In the genomic region with DNA sequence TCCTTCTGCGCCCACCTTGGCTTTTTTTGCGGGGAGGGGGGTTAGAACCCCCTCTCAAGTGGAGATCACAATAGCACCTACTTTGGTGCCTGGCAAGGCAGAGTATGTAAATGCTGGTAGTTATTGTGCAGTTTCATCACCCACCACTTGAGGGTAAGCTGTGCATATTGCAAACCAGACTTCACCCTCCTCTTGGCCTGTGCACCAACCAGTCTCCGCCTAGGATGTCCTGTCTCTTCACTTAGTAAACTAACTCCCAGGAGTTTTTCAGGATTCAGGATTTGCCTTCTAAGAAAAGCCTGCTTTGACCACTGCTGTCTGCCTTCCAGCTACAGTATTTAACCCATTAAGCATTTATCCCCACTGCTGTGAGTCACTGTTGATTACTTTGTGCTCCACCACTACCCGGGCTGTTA, we compare ENCODE assay signal across 8 cellular contexts. TPM values are rescaled to one million over a fixed set of nuclear protein-coding genes. Genes with fewer than 3 reads are reported as not detected.
DNase-seq lines count a peak whose midpoint lies in the region; ATAC-seq lines count a peak whose summit lies in the region.

No MANE protein-coding gene starts in this region.

- ATAC-seq in GM21825 (IDR thresholded peaks at IDR 0.05; ENCODE audit: unreplicated experiment) (peak; percentile 67), T-helper 17 cell (peak; percentile 72), GM21717 (IDR thresholded peaks at IDR 0.05; ENCODE audit: unreplicated experiment) (no peak)

- peak; percentile 88 for DNase-seq in DMS53 (lab: John Stamatoyannopoulos, UW)
- DNase-seq in NCI-H1092 treated with DMSO at 0.1 percent for 48 hours (lab: John Stamatoyannopoulos, UW), result peak; percentile 40
- no peak for DNase-seq in T-helper 17 cell
- DNase-seq in dermis microvascular lymphatic vessel endothelial cell (ENCODE audit: low read depth in 2 of 2), result peak; percentile 71 to 82
- peak; percentile 62 for DNase-seq in mucosa of gallbladder (ENCODE audit: low spot score)
- DNase-seq in cortex of kidney (lab: John Stamatoyannopoulos, UW), result no peak

- peaks cover 2% of the 10 kb centered on the region for H3K36me3 Mint-ChIP-seq in T-helper 17 cell (ENCODE audit: low read depth)

- H3K4me3 Mint-ChIP-seq in T-helper 17 cell, result peak overlapping the region; percentile 45

- H3K4me1 Mint-ChIP-seq in T-helper 17 cell, result peaks cover 28% of the 10 kb centered on the region

- no peaks in the 10 kb centered on the region for H3K9me3 ChIP-seq in T-helper 17 cell (ENCODE audit: control insufficient read depth, low read length, poor library complexity, severe bottlenecking)

- H3K27ac Mint-ChIP-seq in T-helper 17 cell, result peak overlapping the region; percentile 97

- H3K27me3 Mint-ChIP-seq in T-helper 17 cell, result no peaks in the 10 kb centered on the region

RNA-seq across cellular contexts. Expression of gene UBXN1, which starts 2.0 kb away (rescaled TPM):
- 100 to 1,000 TPM; 195 to 203 TPM for total RNA-seq in T-helper 17 cell
- total RNA-seq in dermis microvascular lymphatic vessel endothelial cell, result 102 and 148 TPM in 2 replicates
- total RNA-seq in mucosa of gallbladder, result 86.9 TPM

RNA-seq across cellular contexts. Expression of gene LRRN4CL, which starts 8.5 kb away (rescaled TPM):
- not detected for total RNA-seq in T-helper 17 cell
- 0.38 and 0.51 TPM in 2 replicates for total RNA-seq in dermis microvascular lymphatic vessel endothelial cell
- 4.3 TPM for total RNA-seq in mucosa of gallbladder

RNA-seq across cellular contexts. Expression of gene LBHD1, which starts 8.8 kb away (rescaled TPM):
- total RNA-seq in T-helper 17 cell (10 to 100 TPM; 12.0 to 14.9 TPM), dermis microvascular lymphatic vessel endothelial cell (1.5 and 1.8 TPM in 2 replicates), mucosa of gallbladder (7.7 TPM)

RNA-seq across cellular contexts. Expression of gene UQCC3, which starts 9.4 kb away (rescaled TPM):
- total RNA-seq in T-helper 17 cell (1 to 10 TPM; 2.6 to 3.3 TPM), dermis microvascular lymphatic vessel endothelial cell (5.6 and 9.9 TPM in 2 replicates), mucosa of gallbladder (11.1 TPM)

RNA-seq across cellular contexts. Expression of gene CSKMT, which starts 15.7 kb away (rescaled TPM):
- 10 to 100 TPM in 1 of 2 donors, 1 to 10 TPM in 1; 8.0 to 15.9 TPM for total RNA-seq in T-helper 17 cell
- total RNA-seq in dermis microvascular lymphatic vessel endothelial cell, result 4.8 and 4.9 TPM in 2 replicates
- 10.6 TPM for total RNA-seq in mucosa of gallbladder

Comparison
In these comparisons a context has a peak if more than half of its experiments do, and no peak if none do; other contexts are left out.
1. DNase-seq: peak in DMS53 (single experiment), NCI-H1092 treated with DMSO at 0.1 percent for 48 hours (single experiment), dermis microvascular lymphatic vessel endothelial cell (2 of 2) and mucosa of gallbladder (single experiment); none in T-helper 17 cell (0 of 3) and cortex of kidney (single experiment).